8 cellular contexts compared by ENCODE assay signal in genomic region chr6:112180095-112180820, GRCh38.
DNase-seq lines count a peak whose midpoint lies in the region; ATAC-seq and TF ChIP-seq lines count a peak whose summit lies in the region.

No MANE protein-coding gene starts in this region.

- peak overlapping the region; percentile 1; the same call in 1 of the 2 replicates for H3K27ac ChIP-seq in ACC112 (ENCODE audit: low read depth, low read length)
- H3K27ac ChIP-seq in testis = no peak overlapping the region

- peak; percentile 54 for ATAC-seq in HG02840 (IDR thresholded peaks at IDR 0.05; ENCODE audit: low FRiP score, unreplicated experiment)

- H3K27me3 ChIP-seq in ACC112 (ENCODE audit: insufficient read depth, low read length) = no peaks in the 10 kb centered on the region
- H3K27me3 ChIP-seq in testis = no peaks in the 10 kb centered on the region

- intact Hi-C loops in testis (cut with DNase I; ENCODE audit: low total_unique reads) = loop anchor here (10.0 kb wide), 1 partner anchor 115 kb away; no protein-coding TSS in a partner anchor

- no peaks in the 10 kb centered on the region for H3K79me2 ChIP-seq in ACC112 (ENCODE audit: control insufficient read depth, insufficient read depth, low read length, unreplicated experiment)

- TF ChIP-seq CTCF in GM12873 (IDR thresholded peaks at IDR 0.05; ENCODE audit: insufficient read depth, low read depth, low read length, missing control alignments) (peak; percentile 60), testis (IDR thresholded peaks at IDR 0.05) (peak; percentile 46 to 57 (median 54))

- TF ChIP-seq POLR2A in testis (IDR thresholded peaks at IDR 0.05) = no peak

- 64 to 71% methylated on average over 6 of the region's 6 CpGs for WGBS in testis, 2 donors

- peak; percentile 93 for DNase-seq in NCI-H146 (lab: John Stamatoyannopoulos, UW)
- peak; percentile 66 for DNase-seq in SKM-1 treated with dmso at 0.1 percent for 144 hours (lab: John Stamatoyannopoulos, UW; ENCODE audit: unreplicated experiment)
- DNase-seq in dedifferentiated amniotic fluid mesenchymal stem cell (ENCODE audit: extremely low spot score) = peak; percentile 89
- DNase-seq in lung microvascular endothelial cell (ENCODE audit: low read depth in 2 of 2) = peak; percentile 86 to 94
- peak; percentile 27 for DNase-seq in testis

- no peak overlapping the region for H2AFZ ChIP-seq in ACC112 (ENCODE audit: low read length, unreplicated experiment)

- H3K4me1 ChIP-seq in ACC112 (ENCODE audit: control insufficient read depth, insufficient read depth, low read length, unreplicated experiment) = peaks cover 9% of the 10 kb centered on the region
- no peaks in the 10 kb centered on the region for H3K4me1 ChIP-seq in testis

- H3K36me3 ChIP-seq in ACC112 (ENCODE audit: insufficient read depth, low read length) (peaks cover 38% of the 10 kb centered on the region), testis (ENCODE audit: low read depth, missing control alignments) (no peaks in the 10 kb centered on the region)

- no peaks in the 10 kb centered on the region for H3K9me3 ChIP-seq in testis

- H3K4me3 ChIP-seq in ACC112 (ENCODE audit: low read depth, low read length) = no peak overlapping the region
- H3K4me3 ChIP-seq in testis = no peak overlapping the region

Comparison
In these comparisons a context has a peak if more than half of its experiments do, and no peak if none do; other contexts are left out.
1. DNase-seq: peak in every context shown above with its lines; median percentile 93 in NCI-H146; 90 in lung microvascular endothelial cell; 89 in dedifferentiated amniotic fluid mesenchymal stem cell; 66 in SKM-1 treated with dmso at 0.1 percent for 144 hours; 27 in testis.